ENCODE assay signal across 1 cellular context in the genomic region with DNA sequence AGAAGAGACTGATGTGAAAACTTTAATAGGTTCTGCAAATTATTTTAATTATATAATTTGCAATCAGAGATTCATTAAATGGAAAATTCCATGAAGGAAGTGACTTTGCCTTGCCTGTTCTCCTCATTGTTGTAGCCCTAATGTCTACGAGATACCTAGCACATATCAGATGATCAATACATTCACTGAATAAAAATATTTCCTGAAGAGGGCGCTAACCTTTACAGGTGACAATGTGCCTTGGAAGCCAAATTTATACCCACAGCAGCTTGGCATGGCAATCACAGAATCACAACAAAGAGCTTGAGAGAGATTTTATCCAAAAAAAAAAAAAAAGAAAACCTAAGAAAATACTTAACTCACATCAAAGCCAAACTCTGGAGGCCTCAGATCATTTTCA.
TF ChIP-seq lines count a peak whose summit lies in the region.

No MANE protein-coding gene starts in this region.

TF ChIP-seq in K562, 482 proteins besides CTCF, POLR2A, EP300 and RAD21:
- peak; percentile 72; the same call in 1 of the 2 replicates for TF ChIP-seq CUX1 (CRISPR knock-in tag; IDR thresholded peaks at IDR 0.05)
- no peak for TF ChIP-seq GATAD2A (IDR thresholded peaks at IDR 0.05)
- no peak for TF ChIP-seq C11orf30 (IDR thresholded peaks at IDR 0.05; ENCODE audit: low read depth)
